In the genomic region with DNA sequence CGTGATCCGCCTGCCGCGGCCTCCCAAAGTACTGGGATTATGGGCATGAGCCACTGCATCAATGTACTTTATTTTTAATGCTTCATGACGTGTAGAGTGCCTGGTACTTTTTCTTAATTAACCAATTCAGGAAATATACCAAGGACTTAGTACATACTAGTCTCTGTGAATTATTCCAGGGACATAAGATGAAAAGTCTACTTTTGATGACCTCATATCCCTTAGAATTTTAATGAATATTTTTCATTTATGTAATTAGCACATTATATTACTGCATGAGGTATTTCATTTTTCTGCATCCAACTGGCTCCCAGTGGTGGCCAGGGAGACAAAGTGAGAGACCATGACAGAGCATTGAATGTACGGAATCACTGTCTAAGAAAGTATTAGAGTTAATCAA, we compare ENCODE assay signal across 28 cellular contexts.
DNase-seq lines count a peak whose midpoint lies in the region; ATAC-seq, FAIRE-seq and TF ChIP-seq lines count a peak whose summit lies in the region.
"Had no signal": no experiment of that assay in that cellular context is flagged by ENCODE, and none has a peak within 500 bp of the region (broad histone marks: within the 10 kb centered on the region; RNA-seq: fewer than 3 reads in every experiment).

No MANE protein-coding gene starts in this region.

- CTCF ChIA-PET in HepG2 (lab: Yijun Ruan, JAX; ENCODE audit: low intra/inter-chr PET ratio, low total read pairs), result no interaction called here

- H3K9ac ChIP-seq in HepG2 (ENCODE audit: insufficient read depth, low read depth, low read length), result no peak overlapping the region
- H3K9ac ChIP-seq: BLaER1; BLaER1 treated with 17β-estradiol and CSF1 and Interleukin-3, amounts not matched to agents 10 nM and 100 nM had no signal

- no TSS peak for BruUV-seq in HepG2 (replicated peaks; lab: Mats Ljungman, UMichigan)

- H2AFZ ChIP-seq in HepG2 (ENCODE audit: low read length), result no peak overlapping the region

- H3K79me2 ChIP-seq in HepG2 (ENCODE audit: insufficient read depth, low read length), result no peaks in the 10 kb centered on the region

- DNase-seq in HepG2 (ENCODE audit: low spot score) (no peak), right lobe of liver (no peak)
- DNase-seq: 8988T; ACHN; AML-193; BE2C; C1 segment of cervical spinal cord; Caco-2; Calu3; CD4-positive, alpha-beta memory T cell; CD4-positive, alpha-beta T cell; CD4-positive, CD25-positive, alpha-beta regulatory T cell; CD8-positive, alpha-beta memory T cell; CD8-positive, alpha-beta T cell; COR-L47; DMS 273 treated with DMSO at 0.1 percent for 48 hours; DMS153; DMS53; DMS79; DMS79 treated with DMSO at 0.1 percent for 48 hours; DND-41; EL had no signal

- H4K20me1 ChIP-seq in HepG2 (ENCODE audit: insufficient read depth, low read length), result no peaks in the 10 kb centered on the region
- H4K20me1 ChIP-seq: BLaER1; BLaER1 treated with 17β-estradiol and CSF1 and Interleukin-3, amounts not matched to agents 10 nM and 100 nM had no signal

- H3K4me3 ChIP-seq in HepG2 (replicated peaks in 1 of 3; ENCODE audit: insufficient read depth in 1 of 3, low read depth in 2 of 3, low read length in 3 of 3) (no peak overlapping the region), right lobe of liver (no peak overlapping the region)
- H3K4me3 ChIP-seq: A549; BLaER1; BLaER1 treated with 17β-estradiol and CSF1 and Interleukin-3, amounts not matched to agents 10 nM and 100 nM had no signal

- H3K9me3 ChIP-seq in HepG2 (ENCODE audit: low read length) (peaks cover 94% of the 10 kb centered on the region), right lobe of liver (no peaks in the 10 kb centered on the region)
- H3K9me3 ChIP-seq: A549; BE2C; BLaER1; BLaER1 treated with 17β-estradiol and CSF1 and Interleukin-3, amounts not matched to agents 10 nM and 100 nM; Caco-2 had no signal

- TF ChIP-seq CTCF in HepG2 (CRISPR knock-in tag; IDR thresholded peaks at IDR 0.05) (no peak), right lobe of liver (IDR thresholded peaks at IDR 0.05) (no peak)

- no peaks in the 10 kb centered on the region for H3K36me3 ChIP-seq in HepG2 (replicated peaks in 1 of 2; ENCODE audit: control insufficient read depth in 1 of 2, insufficient read depth in 2 of 2, low read length in 2 of 2)
- H3K36me3 ChIP-seq in right lobe of liver, result no peaks in the 10 kb centered on the region
- H3K36me3 ChIP-seq: BE2C; BLaER1; BLaER1 treated with 17β-estradiol and CSF1 and Interleukin-3, amounts not matched to agents 10 nM and 100 nM had no signal

- ATAC-seq in HepG2, result no peak
- ATAC-seq in right lobe of liver, result no peak
- ATAC-seq: A549; CD8-positive, alpha-beta T cell had no signal

- TF ChIP-seq EP300 in HepG2 (IDR thresholded peaks at IDR 0.05; ENCODE audit: low read depth in 2 of 2, low read length in 2 of 2) (no peak), HepG2 (CRISPR knock-in tag; IDR thresholded peaks at IDR 0.05; ENCODE audit: borderline replicate concordance) (no peak)

- in situ Hi-C loops in HepG2 (cut with HindIII; ENCODE audit: extremely low pct_ligation_motif_present, low pct_unique_long_range_greater_than_20kb), result no loop called here

- POLR2A ChIA-PET in HepG2 (lab: Yijun Ruan, JAX), result no interaction called here

- intact Hi-C loops in HepG2 (cut with micrococcal nuclease; ENCODE audit: unreplicated experiment) (no loop called here), right lobe of liver (cut with DNase I) (no loop called here)

- H3K27ac ChIP-seq in HepG2 (ENCODE audit: extremely low read length, insufficient read depth, low read length), result no peak overlapping the region
- no peak overlapping the region for H3K27ac ChIP-seq in right lobe of liver
- H3K27ac ChIP-seq: 22Rv1; A549; BLaER1; BLaER1 treated with 17β-estradiol and CSF1 and Interleukin-3, amounts not matched to agents 10 nM and 100 nM; C4-2B had no signal

- no peak for TF ChIP-seq RAD21 in HepG2 (CRISPR knock-in tag; IDR thresholded peaks at IDR 0.05)

- no peak for FAIRE-seq in HepG2 (lab: Jason Lieb, UNC)
- FAIRE-seq: A549, D721Med had no signal

- H3K4me1 ChIP-seq in HepG2 (ENCODE audit: insufficient read depth, low read length) (no peaks in the 10 kb centered on the region), right lobe of liver (no peaks in the 10 kb centered on the region)
- H3K4me1 ChIP-seq: A549; BE2C; BLaER1; BLaER1 treated with 17β-estradiol and CSF1 and Interleukin-3, amounts not matched to agents 10 nM and 100 nM; Caco-2 had no signal

- no peak overlapping the region for H3K4me2 ChIP-seq in HepG2 (ENCODE audit: low read depth, low read length)
- H3K4me2 ChIP-seq: A549; BLaER1; BLaER1 treated with 17β-estradiol and CSF1 and Interleukin-3, amounts not matched to agents 10 nM and 100 nM had no signal

- TF ChIP-seq POLR2A in HepG2 (IDR thresholded peaks at IDR 0.05; ENCODE audit: insufficient read depth in 1 of 2, low read depth in 2 of 2, low read length in 2 of 2) (no peak), right lobe of liver (IDR thresholded peaks at IDR 0.05) (no peak)

- H3K27me3 ChIP-seq in HepG2 (ENCODE audit: control insufficient read depth in 1 of 2, insufficient read depth in 2 of 2, low read length in 2 of 2), result no peaks in the 10 kb centered on the region
- no peaks in the 10 kb centered on the region for H3K27me3 ChIP-seq in right lobe of liver
- H3K27me3 ChIP-seq: BE2C; BLaER1; BLaER1 treated with 17β-estradiol and CSF1 and Interleukin-3, amounts not matched to agents 10 nM and 100 nM had no signal

- 44% methylated on average over 6 of the region's 6 CpGs for WGBS in HepG2 (ENCODE audit: low lambda C conversion rate)
- WGBS in right lobe of liver (ENCODE audit: insufficient coverage, low coverage, low lambda C conversion rate, missing lambda C conversion rate), result 75% methylated on average over 6 of the region's 6 CpGs

TF ChIP-seq in HepG2, 621 proteins besides CTCF, POLR2A, EP300 and RAD21 (continues in another document):
- TF ChIP-seq, protein P1, sequence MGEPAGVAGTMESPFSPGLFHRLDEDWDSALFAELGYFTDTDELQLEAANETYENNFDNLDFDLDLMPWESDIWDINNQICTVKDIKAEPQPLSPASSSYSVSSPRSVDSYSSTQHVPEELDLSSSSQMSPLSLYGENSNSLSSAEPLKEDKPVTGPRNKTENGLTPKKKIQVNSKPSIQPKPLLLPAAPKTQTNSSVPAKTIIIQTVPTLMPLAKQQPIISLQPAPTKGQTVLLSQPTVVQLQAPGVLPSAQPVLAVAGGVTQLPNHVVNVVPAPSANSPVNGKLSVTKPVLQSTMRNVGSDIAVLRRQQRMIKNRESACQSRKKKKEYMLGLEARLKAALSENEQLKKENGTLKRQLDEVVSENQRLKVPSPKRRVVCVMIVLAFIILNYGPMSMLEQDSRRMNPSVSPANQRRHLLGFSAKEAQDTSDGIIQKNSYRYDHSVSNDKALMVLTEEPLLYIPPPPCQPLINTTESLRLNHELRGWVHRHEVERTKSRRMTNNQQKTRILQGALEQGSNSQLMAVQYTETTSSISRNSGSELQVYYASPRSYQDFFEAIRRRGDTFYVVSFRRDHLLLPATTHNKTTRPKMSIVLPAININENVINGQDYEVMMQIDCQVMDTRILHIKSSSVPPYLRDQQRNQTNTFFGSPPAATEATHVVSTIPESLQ (CRISPR knock-in tag; conservative IDR thresholded peaks at IDR 0.05), result no peak
- TF ChIP-seq SMAD1 (CRISPR knock-in tag; IDR thresholded peaks at IDR 0.05; ENCODE audit: borderline replicate concordance, low read depth) (no peak), WIZ (CRISPR knock-in tag; IDR thresholded peaks at IDR 0.05) (no peak), ZNF513 (CRISPR knock-in tag; conservative IDR thresholded peaks at IDR 0.05) (no peak), CREB1 (IDR thresholded peaks at IDR 0.05) (peak; percentile 69), CREB1 (CRISPR knock-in tag; IDR thresholded peaks at IDR 0.05) (no peak), ZNF670 (CRISPR knock-in tag; IDR thresholded peaks at IDR 0.05; ENCODE audit: borderline replicate concordance) (no peak)
- TF ChIP-seq, protein P2, sequence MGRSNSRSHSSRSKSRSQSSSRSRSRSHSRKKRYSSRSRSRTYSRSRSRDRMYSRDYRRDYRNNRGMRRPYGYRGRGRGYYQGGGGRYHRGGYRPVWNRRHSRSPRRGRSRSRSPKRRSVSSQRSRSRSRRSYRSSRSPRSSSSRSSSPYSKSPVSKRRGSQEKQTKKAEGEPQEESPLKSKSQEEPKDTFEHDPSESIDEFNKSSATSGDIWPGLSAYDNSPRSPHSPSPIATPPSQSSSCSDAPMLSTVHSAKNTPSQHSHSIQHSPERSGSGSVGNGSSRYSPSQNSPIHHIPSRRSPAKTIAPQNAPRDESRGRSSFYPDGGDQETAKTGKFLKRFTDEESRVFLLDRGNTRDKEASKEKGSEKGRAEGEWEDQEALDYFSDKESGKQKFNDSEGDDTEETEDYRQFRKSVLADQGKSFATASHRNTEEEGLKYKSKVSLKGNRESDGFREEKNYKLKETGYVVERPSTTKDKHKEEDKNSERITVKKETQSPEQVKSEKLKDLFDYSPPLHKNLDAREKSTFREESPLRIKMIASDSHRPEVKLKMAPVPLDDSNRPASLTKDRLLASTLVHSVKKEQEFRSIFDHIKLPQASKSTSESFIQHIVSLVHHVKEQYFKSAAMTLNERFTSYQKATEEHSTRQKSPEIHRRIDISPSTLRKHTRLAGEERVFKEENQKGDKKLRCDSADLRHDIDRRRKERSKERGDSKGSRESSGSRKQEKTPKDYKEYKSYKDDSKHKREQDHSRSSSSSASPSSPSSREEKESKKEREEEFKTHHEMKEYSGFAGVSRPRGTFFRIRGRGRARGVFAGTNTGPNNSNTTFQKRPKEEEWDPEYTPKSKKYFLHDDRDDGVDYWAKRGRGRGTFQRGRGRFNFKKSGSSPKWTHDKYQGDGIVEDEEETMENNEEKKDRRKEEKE (IDR thresholded peaks at IDR 0.05), result no peak
